9 cellular contexts compared by ENCODE assay signal in the genomic region with DNA sequence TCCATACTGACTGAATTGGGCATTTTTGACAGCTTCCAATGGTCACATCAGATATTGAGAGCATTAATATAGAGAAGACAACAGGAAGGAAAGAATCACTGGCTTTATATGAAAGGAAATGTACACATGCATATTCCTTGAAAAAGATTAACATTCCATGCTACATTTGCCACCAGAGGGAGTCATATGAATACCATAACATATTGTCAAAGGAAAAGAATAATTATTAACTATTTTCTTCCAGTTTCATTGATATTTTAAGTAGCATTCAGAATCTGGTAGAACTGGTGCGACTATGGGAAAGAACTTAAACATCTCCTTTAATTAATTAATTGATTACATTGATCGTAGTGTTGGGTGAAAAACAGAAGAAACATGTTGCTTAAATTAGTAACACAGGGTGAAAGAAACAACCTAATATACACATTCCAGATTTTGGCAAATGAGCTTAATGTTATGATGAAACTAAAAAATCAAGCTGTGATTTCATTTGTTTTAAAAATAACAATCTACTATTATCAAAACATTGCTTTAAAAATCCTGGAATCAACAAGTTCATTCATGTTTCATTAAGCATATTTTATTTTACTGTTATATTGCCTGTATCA.
DNase-seq lines count a peak whose midpoint lies in the region; ATAC-seq and TF ChIP-seq lines count a peak whose summit lies in the region.
"Had no signal": no experiment of that assay in that cellular context is flagged by ENCODE, and none has a peak within 500 bp of the region (broad histone marks: within the 10 kb centered on the region; RNA-seq: fewer than 3 reads in every experiment).

No MANE protein-coding gene starts in this region.

- DNase-seq in heart left ventricle (no peak), right cardiac atrium (no peak), RKO (ENCODE audit: low spot score) (peak; percentile 73), fibroblast of the aortic adventitia (ENCODE audit: low read depth) (peak; percentile 71), type B pancreatic cell (ENCODE audit: extremely low spot score, unreplicated experiment) (no peak), T-helper 1 cell (no peak)
- no peak for DNase-seq in activated CD4-positive, alpha-beta T cell treated with anti-CD3 and anti-CD28 coated beads, Interleukin-2, amount 10 ng/mL, durations not matched to agents 7 days and 5 days
- no peak for DNase-seq in activated CD4-positive, alpha-beta T cell treated with anti-CD3 and anti-CD28 coated beads, Interleukin-2, amount 10 ng/mL, durations not matched to agents 24 days and 14 days
- DNase-seq: NCI-H2227 treated with DMSO at 0.1 percent for 48 hours had no signal

- H3K4me3 Mint-ChIP-seq in type B pancreatic cell, result no peak overlapping the region
- H3K4me3 Mint-ChIP-seq in activated CD4-positive, alpha-beta T cell treated with anti-CD3 and anti-CD28 coated beads, Interleukin-2, amount 10 ng/mL, durations not matched to agents 7 days and 5 days, result no peak overlapping the region
- no peak overlapping the region for H3K4me3 Mint-ChIP-seq in activated CD4-positive, alpha-beta T cell treated with anti-CD3 and anti-CD28 coated beads, Interleukin-2, amount 10 ng/mL, durations not matched to agents 24 days and 14 days

- no peak overlapping the region for H3K27ac ChIP-seq in heart left ventricle
- no peak overlapping the region for H3K27ac ChIP-seq in right cardiac atrium (ENCODE audit: low read length)

- POLR2A ChIA-PET in activated CD4-positive, alpha-beta T cell treated with anti-CD3 and anti-CD28 coated beads, Interleukin-2, amount 10 ng/mL, durations not matched to agents 7 days and 5 days (lab: Charles Lee), result no interaction called here

- no peak overlapping the region for H3K27ac Mint-ChIP-seq in type B pancreatic cell
- H3K27ac Mint-ChIP-seq in activated CD4-positive, alpha-beta T cell treated with anti-CD3 and anti-CD28 coated beads, Interleukin-2, amount 10 ng/mL, durations not matched to agents 7 days and 5 days, result no peak overlapping the region
- no peak overlapping the region for H3K27ac Mint-ChIP-seq in activated CD4-positive, alpha-beta T cell treated with anti-CD3 and anti-CD28 coated beads, Interleukin-2, amount 10 ng/mL, durations not matched to agents 24 days and 14 days

- TF ChIP-seq CTCF in heart left ventricle (IDR thresholded peaks at IDR 0.05) (peak in 11 of 12 donors; percentile 21 to 61 (median 46)), fibroblast of the aortic adventitia (IDR thresholded peaks at IDR 0.05; ENCODE audit: insufficient read depth, low read length) (peak; percentile 58), type B pancreatic cell (conservative IDR thresholded peaks at IDR 0.05) (peak; percentile 70)

- no peaks in the 10 kb centered on the region for H3K4me1 Mint-ChIP-seq in type B pancreatic cell (ENCODE audit: unreplicated experiment)
- H3K4me1 Mint-ChIP-seq in activated CD4-positive, alpha-beta T cell treated with anti-CD3 and anti-CD28 coated beads, Interleukin-2, amount 10 ng/mL, durations not matched to agents 7 days and 5 days, result no peaks in the 10 kb centered on the region
- no peaks in the 10 kb centered on the region for H3K4me1 Mint-ChIP-seq in activated CD4-positive, alpha-beta T cell treated with anti-CD3 and anti-CD28 coated beads, Interleukin-2, amount 10 ng/mL, durations not matched to agents 24 days and 14 days

- WGBS in heart left ventricle, 4 donors, result 54 to 65% (median 65%) methylated on average over 2 of the region's 2 CpGs
- 61% methylated on average over 2 of the region's 2 CpGs for WGBS in right cardiac atrium

- intact Hi-C loops in heart left ventricle (cut with DNase I), result loop anchor here in 8 of 10 donors (2.0 to 10.0 kb wide), 7 partner anchors 270 to 690 kb away; no protein-coding TSS in a partner anchor
- intact Hi-C loops in right cardiac atrium (cut with DNase I), result loop anchor here in 1 of 4 donors (5.0 kb wide), 1 partner anchor 407 kb away; no protein-coding TSS in a partner anchor
- intact Hi-C loops in activated CD4-positive, alpha-beta T cell treated with anti-CD3 and anti-CD28 coated beads, Interleukin-2, amount 10 ng/mL, durations not matched to agents 24 days and 14 days (cut with micrococcal nuclease), result no loop called here

- no peaks in the 10 kb centered on the region for H3K36me3 Mint-ChIP-seq in type B pancreatic cell
- H3K36me3 Mint-ChIP-seq in activated CD4-positive, alpha-beta T cell treated with anti-CD3 and anti-CD28 coated beads, Interleukin-2, amount 10 ng/mL, durations not matched to agents 7 days and 5 days (ENCODE audit: low read depth), result no peaks in the 10 kb centered on the region
- H3K36me3 Mint-ChIP-seq in activated CD4-positive, alpha-beta T cell treated with anti-CD3 and anti-CD28 coated beads, Interleukin-2, amount 10 ng/mL, durations not matched to agents 24 days and 14 days (ENCODE audit: low read depth), result no peaks in the 10 kb centered on the region

- TF ChIP-seq POLR2A in heart left ventricle (IDR thresholded peaks at IDR 0.05), result no peak

- H3K9me3 ChIP-seq in heart left ventricle (peaks cover 0 to 10% (median 0%) of the 10 kb centered on the region in 12 donors), right cardiac atrium (ENCODE audit: control insufficient read depth, low read length) (no peaks in the 10 kb centered on the region)

- H3K9me3 Mint-ChIP-seq in type B pancreatic cell, result peaks cover 11% of the 10 kb centered on the region
- H3K9me3 Mint-ChIP-seq in activated CD4-positive, alpha-beta T cell treated with anti-CD3 and anti-CD28 coated beads, Interleukin-2, amount 10 ng/mL, durations not matched to agents 7 days and 5 days, result no peaks in the 10 kb centered on the region
- no peaks in the 10 kb centered on the region for H3K9me3 Mint-ChIP-seq in activated CD4-positive, alpha-beta T cell treated with anti-CD3 and anti-CD28 coated beads, Interleukin-2, amount 10 ng/mL, durations not matched to agents 24 days and 14 days

- peaks cover 0 to 3% (median 0%) of the 10 kb centered on the region in 12 donors for H3K4me1 ChIP-seq in heart left ventricle
- H3K4me1 ChIP-seq in right cardiac atrium (ENCODE audit: control insufficient read depth, insufficient read depth, low read length), result no peaks in the 10 kb centered on the region

- H3K27me3 Mint-ChIP-seq in type B pancreatic cell, result no peaks in the 10 kb centered on the region
- no peaks in the 10 kb centered on the region for H3K27me3 Mint-ChIP-seq in activated CD4-positive, alpha-beta T cell treated with anti-CD3 and anti-CD28 coated beads, Interleukin-2, amount 10 ng/mL, durations not matched to agents 7 days and 5 days
- H3K27me3 Mint-ChIP-seq in activated CD4-positive, alpha-beta T cell treated with anti-CD3 and anti-CD28 coated beads, Interleukin-2, amount 10 ng/mL, durations not matched to agents 24 days and 14 days, result no peaks in the 10 kb centered on the region

- H3K4me3 ChIP-seq in heart left ventricle (no peak overlapping the region), right cardiac atrium (ENCODE audit: low read length) (no peak overlapping the region), fibroblast of the aortic adventitia (ENCODE audit: low read depth, low read length) (no peak overlapping the region)

- ATAC-seq in heart left ventricle (no peak), right cardiac atrium (no peak)

- H3K27me3 ChIP-seq in heart left ventricle (no peaks in the 10 kb centered on the region), right cardiac atrium (ENCODE audit: control insufficient read depth, insufficient read depth) (no peaks in the 10 kb centered on the region)

- no peaks in the 10 kb centered on the region for H3K36me3 ChIP-seq in heart left ventricle

- CTCF ChIA-PET in activated CD4-positive, alpha-beta T cell treated with anti-CD3 and anti-CD28 coated beads, Interleukin-2, amount 10 ng/mL, durations not matched to agents 7 days and 5 days (lab: Charles Lee), result no interaction called here

Comparison
In these comparisons a context has a peak if more than half of its experiments do, and no peak if none do; other contexts are left out.
1. DNase-seq: peak in RKO (single experiment) and fibroblast of the aortic adventitia (single experiment); none in heart left ventricle (0 of 5), right cardiac atrium (0 of 3), type B pancreatic cell (single experiment), T-helper 1 cell (0 of 5), activated CD4-positive, alpha-beta T cell treated with anti-CD3 and anti-CD28 coated beads, Interleukin-2, amount 10 ng/mL, durations not matched to agents 7 days and 5 days (single experiment) and activated CD4-positive, alpha-beta T cell treated with anti-CD3 and anti-CD28 coated beads, Interleukin-2, amount 10 ng/mL, durations not matched to agents 24 days and 14 days (single experiment).
2. Peak in every context shown above with its lines, with median percentiles within 50 percentile points of each other: CTCF ChIP-seq.